Comparison of ENCODE assay signal across 13 cellular contexts in genomic region chr6:56663344-56663743, GRCh38. TPM values are rescaled to one million over a fixed set of nuclear protein-coding genes. Genes with fewer than 3 reads are reported as not detected.
DNase-seq lines count a peak whose midpoint lies in the region; ATAC-seq and TF ChIP-seq lines count a peak whose summit lies in the region.
"Had no signal": no experiment of that assay in that cellular context is flagged by ENCODE, and none has a peak within 500 bp of the region (broad histone marks: within the 10 kb centered on the region; RNA-seq: fewer than 3 reads in every experiment).

No MANE protein-coding gene starts in this region.

- no peak overlapping the region for H3K4me3 Mint-ChIP-seq in HFFc6
- H3K4me3 Mint-ChIP-seq: activated naive CD8-positive, alpha-beta T cell treated with anti-CD3 and anti-CD28 coated beads, Interleukin-2, amount 50 U/mL, for 24 hours; activated T-cell treated with anti-CD3 and anti-CD28 coated beads, Interleukin-2, amount 50 U/mL, for 4 hours had no signal

- H3K9ac ChIP-seq in mesenchymal stem cell (ENCODE audit: low read length): no peak overlapping the region

- ATAC-seq in GM18870 (IDR thresholded peaks at IDR 0.05; ENCODE audit: unreplicated experiment): no peak
- ATAC-seq: activated naive CD8-positive, alpha-beta T cell treated with anti-CD3 and anti-CD28 coated beads, Interleukin-2, amount 50 U/mL, for 24 hours; activated T-cell treated with anti-CD3 and anti-CD28 coated beads, Interleukin-2, amount 50 U/mL, for 4 hours had no signal

- H3K4ac ChIP-seq in mesenchymal stem cell (ENCODE audit: low read depth in 1 of 2, low read length in 2 of 2): no peak overlapping the region

- H4K8ac ChIP-seq in mesenchymal stem cell (ENCODE audit: low read length): no peak overlapping the region

- H3K18ac ChIP-seq in mesenchymal stem cell (ENCODE audit: low read depth in 1 of 2, low read length in 2 of 2): no peak overlapping the region

- H3K4me2 ChIP-seq in mesenchymal stem cell (ENCODE audit: low read length, poor library complexity, severe bottlenecking): no peak overlapping the region

- H3K9me3 Mint-ChIP-seq in HFFc6: no peaks in the 10 kb centered on the region
- H3K9me3 Mint-ChIP-seq: activated naive CD8-positive, alpha-beta T cell treated with anti-CD3 and anti-CD28 coated beads, Interleukin-2, amount 50 U/mL, for 24 hours; activated T-cell treated with anti-CD3 and anti-CD28 coated beads, Interleukin-2, amount 50 U/mL, for 4 hours had no signal

- no peak overlapping the region for H2BK15ac ChIP-seq in mesenchymal stem cell (ENCODE audit: low read depth, poor library complexity, severe bottlenecking)

- H2BK12ac ChIP-seq in mesenchymal stem cell (ENCODE audit: low read length in 2 of 2): no peak overlapping the region

- no peak overlapping the region for H2AFZ ChIP-seq in mesenchymal stem cell (ENCODE audit: low read depth, low read length)

- H2BK5ac ChIP-seq in mesenchymal stem cell (ENCODE audit: low read depth, low read length, poor library complexity, severe bottlenecking): no peak overlapping the region

- no peak for TF ChIP-seq CTCF in HFFc6 (IDR thresholded peaks at IDR 0.05)
- no peak for TF ChIP-seq CTCF in breast epithelium (IDR thresholded peaks at IDR 0.05)

- peak overlapping the region; percentile 55 for H3K27ac Mint-ChIP-seq in HFFc6
- H3K27ac Mint-ChIP-seq: activated naive CD8-positive, alpha-beta T cell treated with anti-CD3 and anti-CD28 coated beads, Interleukin-2, amount 50 U/mL, for 24 hours had no signal

- H3K36me3 ChIP-seq in breast epithelium (no peaks in the 10 kb centered on the region), mesenchymal stem cell (ENCODE audit: control insufficient read depth in 1 of 2, insufficient read depth in 2 of 2, low read depth in 1 of 2, low read length in 2 of 2) (peaks cover 0 to 20% of the 10 kb centered on the region in 2 experiments)
- H3K36me3 ChIP-seq: thoracic aorta had no signal

- peaks cover 35% of the 10 kb centered on the region for H3K36me3 Mint-ChIP-seq in HFFc6 (ENCODE audit: low read depth)

- H3K4me1 ChIP-seq in breast epithelium (peaks cover 0 to 7% of the 10 kb centered on the region in 2 donors), mesenchymal stem cell (ENCODE audit: control insufficient read depth, insufficient read depth, low read depth, low read length) (peaks cover 6% of the 10 kb centered on the region)

- H3K27me3 ChIP-seq in breast epithelium: no peaks in the 10 kb centered on the region
- H3K27me3 ChIP-seq in mesenchymal stem cell (ENCODE audit: control insufficient read depth in 1 of 2, insufficient read depth in 1 of 2, low read length in 2 of 2): no peaks in the 10 kb centered on the region

- TF ChIP-seq POLR2A in breast epithelium (IDR thresholded peaks at IDR 0.05): no peak

- peaks cover 11% of the 10 kb centered on the region for H3K27me3 Mint-ChIP-seq in HFFc6 (ENCODE audit: insufficient read depth)

- peaks cover 74% of the 10 kb centered on the region for H3K4me1 Mint-ChIP-seq in HFFc6 (ENCODE audit: low read depth)

- H3K27ac ChIP-seq in breast epithelium: peak overlapping the region; percentile 74 to 79
- peak overlapping the region; percentile 22 for H3K27ac ChIP-seq in mesenchymal stem cell (ENCODE audit: low read length, poor library complexity, severe bottlenecking)
- H3K27ac ChIP-seq: thoracic aorta had no signal

- 98% methylated on average over 3 of the region's 3 CpGs for whole genome bisulfite sequencing in mesenchymal stem cell

- no peak overlapping the region for H2AK5ac ChIP-seq in mesenchymal stem cell (ENCODE audit: low read length, severe bottlenecking)

- peaks cover 3% of the 10 kb centered on the region for H3K79me1 ChIP-seq in mesenchymal stem cell (replicated peaks; ENCODE audit: low read length, poor library complexity, severe bottlenecking)

- H3K9me3 ChIP-seq in breast epithelium (no peaks in the 10 kb centered on the region), mesenchymal stem cell (ENCODE audit: control insufficient read depth, low read length) (no peaks in the 10 kb centered on the region)
- H3K9me3 ChIP-seq: thoracic aorta had no signal

- H3K23ac ChIP-seq in mesenchymal stem cell (ENCODE audit: low read length in 2 of 2): no peak overlapping the region

- no peak overlapping the region for H4K91ac ChIP-seq in mesenchymal stem cell (ENCODE audit: low read length)

- no peak overlapping the region for H2BK120ac ChIP-seq in mesenchymal stem cell (ENCODE audit: low read depth, low read length)

- DNase-seq in COLO668 (lab: John Stamatoyannopoulos, UW; ENCODE audit: unreplicated experiment) (peak; percentile 50), HFFc6 (peak; percentile 34), breast epithelium (ENCODE audit: low spot score in 2 of 2) (no peak), mesenchymal stem cell (no peak), cerebellar nuclear complex (lab: John Stamatoyannopoulos, UW) (no peak), dedifferentiated amniotic fluid mesenchymal stem cell (ENCODE audit: extremely low spot score) (no peak), NOMO-1 treated with dmso at 0.1 percent for 144 hours (lab: John Stamatoyannopoulos, UW; ENCODE audit: unreplicated experiment) (no peak)
- DNase-seq: activated CD4-positive, alpha-beta T cell treated with anti-CD3 and anti-CD28 coated beads for 48 hours; activated naive CD8-positive, alpha-beta T cell treated with anti-CD3 and anti-CD28 coated beads, Interleukin-2, amount 50 U/mL, for 24 hours; activated T-cell treated with anti-CD3 and anti-CD28 coated beads, Interleukin-2, amount 50 U/mL, for 4 hours; MV-4-11 had no signal

- H3K4me3 ChIP-seq in breast epithelium: no peak overlapping the region
- no peak overlapping the region for H3K4me3 ChIP-seq in mesenchymal stem cell (ENCODE audit: insufficient read depth in 1 of 2, low read depth in 1 of 2, low read length in 2 of 2)
- H3K4me3 ChIP-seq: thoracic aorta had no signal

- intact Hi-C loops in breast epithelium (cut with DNase I; ENCODE audit: low total_unique reads): loop anchor here (10.0 kb wide), 1 partner anchor 291 kb away; the partner anchor contains the start of gene BEND6

- H3K14ac ChIP-seq in mesenchymal stem cell (ENCODE audit: low read length in 2 of 2): no peak overlapping the region

RNA-seq across cellular contexts. Expression of gene DST, which starts 20.7 kb away (rescaled TPM):
- 100 to 1,000 TPM; 246 to 408 (median 279) TPM for total RNA-seq in HFFc6 (2021; fragmentation: NEBNext Ultra II Directional; extraction: Animal tissue kit (Norgen Biotek cat#: 25700))
- total RNA-seq in breast epithelium: 1,000 to 10,000 TPM in 1 of 3 donors, 100 to 1,000 TPM in 2; 272 to 1,354 (median 700) TPM
- 35.4 TPM for polyA plus RNA-seq in mesenchymal stem cell (2013, experiment 1 of 2)
- 31.9 TPM for polyA plus RNA-seq in mesenchymal stem cell (2013, experiment 2 of 2)

Comparison
In these comparisons a context has a peak if more than half of its experiments do, and no peak if none do; other contexts are left out.
1. DNase-seq: peak in COLO668 (single experiment) and HFFc6 (single experiment); none in breast epithelium (0 of 2), mesenchymal stem cell (single experiment), cerebellar nuclear complex (0 of 2), dedifferentiated amniotic fluid mesenchymal stem cell (single experiment) and NOMO-1 treated with dmso at 0.1 percent for 144 hours (single experiment).